1 cellular context compared by ENCODE assay signal in genomic region chr10:11504566-11505285, GRCh38.
TF ChIP-seq lines count a peak whose summit lies in the region.

No MANE protein-coding gene starts in this region.

TF ChIP-seq in A549, 52 proteins besides CTCF, POLR2A, EP300 and RAD21 (continued from another document):
- TF ChIP-seq EHMT2 (IDR thresholded peaks at IDR 0.05; ENCODE audit: low read depth) (no peak), SMC3 (IDR thresholded peaks at IDR 0.05) (no peak), NPAS2 (CRISPR knock-in tag; IDR thresholded peaks at IDR 0.05; ENCODE audit: borderline replicate concordance) (no peak), RFX5 (IDR thresholded peaks at IDR 0.05) (no peak), FOXS1 (CRISPR knock-in tag; IDR thresholded peaks at IDR 0.05) (no peak), TFCP2L1 (CRISPR knock-in tag; IDR thresholded peaks at IDR 0.05) (no peak), PHF8 (IDR thresholded peaks at IDR 0.05; ENCODE audit: borderline replicate concordance, low read depth) (no peak), FOSL2 (IDR thresholded peaks at IDR 0.05) (no peak), FOSL2 (CRISPR knock-in tag; IDR thresholded peaks at IDR 0.05) (no peak), BCL3 (IDR thresholded peaks at IDR 0.05) (no peak), KDM5A (IDR thresholded peaks at IDR 0.05) (no peak), CHD2 (IDR thresholded peaks at IDR 0.05; ENCODE audit: low read length, partially characterized antibody) (no peak), ESRRA (IDR thresholded peaks at IDR 0.05; ENCODE audit: borderline replicate concordance, low read length) (no peak), ZC3H11A (IDR thresholded peaks at IDR 0.05) (no peak), GATA3 (IDR thresholded peaks at IDR 0.05; ENCODE audit: borderline replicate concordance) (no peak)
